ENCODE assay signal across 15 cellular contexts in the genomic region with DNA sequence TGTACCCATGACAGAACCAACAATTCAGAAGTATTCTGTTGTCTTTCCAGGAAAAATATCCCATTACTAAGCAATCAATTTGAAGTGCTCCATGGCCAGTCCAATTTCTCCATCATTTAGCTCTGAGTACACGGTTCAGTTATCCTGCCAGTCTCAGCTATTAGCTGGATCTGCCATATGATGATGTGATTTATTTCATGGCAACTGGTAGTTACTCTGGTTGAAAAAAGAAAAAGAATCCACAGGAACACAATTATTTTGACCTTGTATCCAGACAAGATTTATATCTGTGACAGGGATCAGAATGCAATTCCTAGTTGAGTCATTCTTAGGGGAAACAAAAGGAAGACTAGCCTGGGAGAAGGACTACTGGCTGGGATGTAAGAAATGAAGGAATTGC.
DNase-seq lines count a peak whose midpoint lies in the region; ATAC-seq and TF ChIP-seq lines count a peak whose summit lies in the region.
"Had no signal": no experiment of that assay in that cellular context is flagged by ENCODE, and none has a peak within 500 bp of the region (broad histone marks: within the 10 kb centered on the region; RNA-seq: fewer than 3 reads in every experiment).

No MANE protein-coding gene starts in this region.

- WGBS in SK-N-SH (ENCODE audit: low lambda C conversion rate) = 7% methylated on average over 1 of the region's 1 CpG

- CTCF ChIA-PET in SK-N-SH (lab: Yijun Ruan, JAX) = no interaction called here

- H3K4me2 ChIP-seq in SK-N-SH = peak overlapping the region; percentile 63; the same call in 1 of the 2 replicates
- H3K4me2 ChIP-seq: KMS-11 had no signal

- peak in 1 of 2 experiments; percentile 74; a peak in 2 of 4 replicates for TF ChIP-seq EP300 in SK-N-SH (IDR thresholded peaks at IDR 0.05; ENCODE audit: borderline replicate concordance in 1 of 2, low read depth in 1 of 2, low read length in 1 of 2)

- peaks cover 0 to 6% of the 10 kb centered on the region in 2 experiments for H3K36me3 ChIP-seq in SK-N-SH (replicated peaks in 1 of 2; ENCODE audit: control insufficient read depth in 1 of 2, insufficient read depth in 2 of 2, low read length in 1 of 2)
- no peaks in the 10 kb centered on the region for H3K36me3 ChIP-seq in thoracic aorta
- H3K36me3 ChIP-seq: gastrocnemius medialis had no signal

- ATAC-seq in thoracic aorta (ENCODE audit: insufficient number of reproducible peaks, low FRiP score, low read depth) = no peak
- no peak for ATAC-seq in HG02642 (IDR thresholded peaks at IDR 0.05; ENCODE audit: poor library complexity, unreplicated experiment)
- no peak for ATAC-seq in GM21528 (IDR thresholded peaks at IDR 0.05; ENCODE audit: low FRiP score, unreplicated experiment)
- ATAC-seq: gastrocnemius medialis had no signal

- H4K20me1 ChIP-seq in SK-N-SH (ENCODE audit: insufficient read depth) = no peaks in the 10 kb centered on the region

- no peak overlapping the region for H2AFZ ChIP-seq in SK-N-SH (ENCODE audit: low read depth)

- no peaks in the 10 kb centered on the region for H3K27me3 ChIP-seq in SK-N-SH (ENCODE audit: insufficient read depth)
- no peaks in the 10 kb centered on the region for H3K27me3 ChIP-seq in thoracic aorta (replicated peaks; ENCODE audit: insufficient read depth)
- H3K27me3 ChIP-seq: gastrocnemius medialis had no signal

- no peaks in the 10 kb centered on the region for H3K9me2 ChIP-seq in SK-N-SH

- H3K27ac ChIP-seq in SK-N-SH (ENCODE audit: low read depth in 2 of 2, low read length in 1 of 2) = peak overlapping the region; percentile 77 to 100; a peak in 3 of 4 replicates
- peak overlapping the region; percentile 11 to 40 for H3K27ac ChIP-seq in thoracic aorta
- H3K27ac ChIP-seq: gastrocnemius medialis, KMS-11 had no signal

- peaks cover 8 to 9% of the 10 kb centered on the region in 2 experiments; a peak in 3 of 4 replicates for H3K4me1 ChIP-seq in SK-N-SH (ENCODE audit: control insufficient read depth in 1 of 2, insufficient read depth in 2 of 2, low read depth in 1 of 2, low read length in 1 of 2)
- peaks cover 0 to 22% of the 10 kb centered on the region in 2 donors for H3K4me1 ChIP-seq in thoracic aorta (ENCODE audit: control insufficient read depth in 1 of 2, low read depth in 2 of 2)
- H3K4me1 ChIP-seq: gastrocnemius medialis had no signal

- H3F3A ChIP-seq in SK-N-SH (replicated peaks; ENCODE audit: insufficient read depth) = peaks cover 32% of the 10 kb centered on the region

- peak overlapping the region; percentile 74; the same call in 1 of the 2 replicates for H3K9ac ChIP-seq in SK-N-SH
- H3K9ac ChIP-seq: KMS-11 had no signal

- TF ChIP-seq CTCF in SK-N-SH (IDR thresholded peaks at IDR 0.05) (no peak), fibroblast of villous mesenchyme (IDR thresholded peaks at IDR 0.05; ENCODE audit: insufficient read depth, low read depth, low read length) (no peak), thoracic aorta (IDR thresholded peaks at IDR 0.05) (no peak)

- peak; percentile 49 for DNase-seq in GM03348 (ENCODE audit: low spot score)
- DNase-seq in SK-N-SH = no peak
- peak; percentile 64 for DNase-seq in fibroblast of villous mesenchyme (ENCODE audit: low read depth)
- no peak for DNase-seq in thoracic aorta (ENCODE audit: low spot score)
- DNase-seq in NK-92 (lab: John Stamatoyannopoulos, UW; ENCODE audit: unreplicated experiment) = no peak
- DNase-seq: activated CD4-positive, alpha-beta T cell treated with anti-CD3 and anti-CD28 coated beads for 4 hours; activated CD8-positive, alpha-beta memory T cell treated with anti-CD3 and anti-CD28 coated beads, Interleukin-2, amount 50 U/mL, for 48 hours; activated naive CD4-positive, alpha-beta T cell; effector CD4-positive, alpha-beta T cell; NCI-H1436; stimulated activated CD4-positive, alpha-beta T cell treated with anti-CD3 and anti-CD28 coated beads, Interleukin-2, amount 100 ng/mL, for 24 hours had no signal

- no peak for TF ChIP-seq RAD21 in SK-N-SH (IDR thresholded peaks at IDR 0.05; ENCODE audit: low read length)

- POLR2A ChIA-PET in SK-N-SH (lab: Yijun Ruan, JAX) = no interaction called here

- no peaks in the 10 kb centered on the region for H3K79me2 ChIP-seq in SK-N-SH (ENCODE audit: insufficient read depth)

- no peaks in the 10 kb centered on the region; the same call in 1 of the 2 replicates for H3K9me3 ChIP-seq in SK-N-SH
- H3K9me3 ChIP-seq in thoracic aorta = no peaks in the 10 kb centered on the region
- H3K9me3 ChIP-seq: gastrocnemius medialis had no signal

- H3K4me3 ChIP-seq in SK-N-SH (ENCODE audit: low read depth in 2 of 2, low read length in 1 of 2) (no peak overlapping the region; a peak in 1 of 4 replicates), fibroblast of villous mesenchyme (ENCODE audit: low read depth, low read length) (no peak overlapping the region), thoracic aorta (no peak overlapping the region)
- H3K4me3 ChIP-seq: gastrocnemius medialis had no signal

TF ChIP-seq in SK-N-SH, 30 proteins besides CTCF, POLR2A, EP300 and RAD21:
- peak; percentile 66; the same call in 1 of the 2 replicates for TF ChIP-seq FOSL2 (IDR thresholded peaks at IDR 0.05; ENCODE audit: borderline replicate concordance, low read depth)
- no peak for TF ChIP-seq SMC3 (IDR thresholded peaks at IDR 0.05; ENCODE audit: low read depth, low read length)
- TF ChIP-seq TCF12 (IDR thresholded peaks at IDR 0.05) = peak; percentile 73
- 0 out of 2 replicates have a peak, but pooled peaks have one; percentile 38 for TF ChIP-seq NFIC (IDR thresholded peaks at IDR 0.05; ENCODE audit: borderline replicate concordance)
- TF ChIP-seq CHD2 (IDR thresholded peaks at IDR 0.05; ENCODE audit: low read length, partially characterized antibody) = no peak
- TF ChIP-seq RXRA (IDR thresholded peaks at IDR 0.05; ENCODE audit: borderline replicate concordance, low read depth) = peak; percentile 64
- TF ChIP-seq, protein P1, sequence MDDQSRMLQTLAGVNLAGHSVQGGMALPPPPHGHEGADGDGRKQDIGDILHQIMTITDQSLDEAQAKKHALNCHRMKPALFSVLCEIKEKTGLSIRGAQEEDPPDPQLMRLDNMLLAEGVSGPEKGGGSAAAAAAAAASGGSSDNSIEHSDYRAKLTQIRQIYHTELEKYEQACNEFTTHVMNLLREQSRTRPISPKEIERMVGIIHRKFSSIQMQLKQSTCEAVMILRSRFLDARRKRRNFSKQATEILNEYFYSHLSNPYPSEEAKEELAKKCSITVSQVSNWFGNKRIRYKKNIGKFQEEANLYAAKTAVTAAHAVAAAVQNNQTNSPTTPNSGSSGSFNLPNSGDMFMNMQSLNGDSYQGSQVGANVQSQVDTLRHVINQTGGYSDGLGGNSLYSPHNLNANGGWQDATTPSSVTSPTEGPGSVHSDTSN (IDR thresholded peaks at IDR 0.05) = peak; percentile 89
- TF ChIP-seq TEAD4 (IDR thresholded peaks at IDR 0.05; ENCODE audit: borderline replicate concordance, insufficient read depth) = peak; percentile 40; the same call in 1 of the 2 replicates
- no peak for TF ChIP-seq MEF2A (IDR thresholded peaks at IDR 0.05; ENCODE audit: borderline replicate concordance, low read depth)
- TF ChIP-seq JUND (IDR thresholded peaks at IDR 0.05) = peak; percentile 71
- TF ChIP-seq, protein P2, sequence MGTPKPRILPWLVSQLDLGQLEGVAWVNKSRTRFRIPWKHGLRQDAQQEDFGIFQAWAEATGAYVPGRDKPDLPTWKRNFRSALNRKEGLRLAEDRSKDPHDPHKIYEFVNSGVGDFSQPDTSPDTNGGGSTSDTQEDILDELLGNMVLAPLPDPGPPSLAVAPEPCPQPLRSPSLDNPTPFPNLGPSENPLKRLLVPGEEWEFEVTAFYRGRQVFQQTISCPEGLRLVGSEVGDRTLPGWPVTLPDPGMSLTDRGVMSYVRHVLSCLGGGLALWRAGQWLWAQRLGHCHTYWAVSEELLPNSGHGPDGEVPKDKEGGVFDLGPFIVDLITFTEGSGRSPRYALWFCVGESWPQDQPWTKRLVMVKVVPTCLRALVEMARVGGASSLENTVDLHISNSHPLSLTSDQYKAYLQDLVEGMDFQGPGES (IDR thresholded peaks at IDR 0.05; ENCODE audit: low read depth, low read length) = no peak

Comparison
In these comparisons a context has a peak if more than half of its experiments do, and no peak if none do; other contexts are left out.
1. DNase-seq: peak in GM03348 (single experiment) and fibroblast of villous mesenchyme (single experiment); none in SK-N-SH (single experiment), thoracic aorta (single experiment) and NK-92 (single experiment).